Comparison of ENCODE assay signal across 15 cellular contexts in genomic region chr13:44921478-44921877, GRCh38.
DNase-seq lines count a peak whose midpoint lies in the region; ATAC-seq and TF ChIP-seq lines count a peak whose summit lies in the region.
"Had no signal": no experiment of that assay in that cellular context is flagged by ENCODE, and none has a peak within 500 bp of the region (broad histone marks: within the 10 kb centered on the region; RNA-seq: fewer than 3 reads in every experiment).

No MANE protein-coding gene starts in this region.

- H3K27me3 ChIP-seq in A673 (replicated peaks; ENCODE audit: insufficient read depth, low read depth, low read length, poor library complexity) (no peaks in the 10 kb centered on the region), RWPE2 (ENCODE audit: insufficient read depth, poor library complexity, severe bottlenecking) (no peaks in the 10 kb centered on the region), hepatocyte (no peaks in the 10 kb centered on the region), prostate gland (replicated peaks; ENCODE audit: insufficient read depth) (no peaks in the 10 kb centered on the region)
- H3K27me3 ChIP-seq: BLaER1 had no signal

- H3K4me3 ChIP-seq in A673 (ENCODE audit: low read depth, low read length, poor library complexity, severe bottlenecking) (no peak overlapping the region), RWPE2 (ENCODE audit: severe bottlenecking) (no peak overlapping the region), hepatocyte (no peak overlapping the region), prostate gland (no peak overlapping the region)
- H3K4me3 ChIP-seq: BLaER1 had no signal

- CTCF ChIA-PET in A673 (lab: Charles Lee): no interaction called here

- intact Hi-C loops in A673 (cut with micrococcal nuclease; ENCODE audit: unreplicated experiment): no loop called here
- intact Hi-C loops in prostate gland (cut with DNase I): loop anchor here (1.0 to 5.0 kb wide), 3 partner anchors 46 to 67 kb away; no protein-coding TSS in a partner anchor

- ATAC-seq in RWPE2 (ENCODE audit: low read depth) (no peak), HG02571 (IDR thresholded peaks at IDR 0.05; ENCODE audit: unreplicated experiment) (no peak), omental fat pad (ENCODE audit: low FRiP score) (no peak)
- ATAC-seq: stimulated activated naive CD8-positive, alpha-beta T cell treated with anti-CD3 and anti-CD28 coated beads, Interleukin-15, amount 100 ng/mL, for 72 hours had no signal

- no TSS peak for BruUV-seq in A673 (replicated peaks; lab: Mats Ljungman, UMichigan)

- peaks cover 15% of the 10 kb centered on the region for H3K4me1 ChIP-seq in A673 (ENCODE audit: insufficient read depth, low read length, poor library complexity, severe bottlenecking)
- H3K4me1 ChIP-seq in RWPE2 (ENCODE audit: insufficient read depth, poor library complexity, severe bottlenecking): peaks cover 23% of the 10 kb centered on the region
- peaks cover 23% of the 10 kb centered on the region for H3K4me1 ChIP-seq in hepatocyte (ENCODE audit: insufficient read depth)
- H3K4me1 ChIP-seq in prostate gland (replicated peaks): peaks cover 20% of the 10 kb centered on the region

- DNase-seq in A673 (ENCODE audit: low spot score) (no peak), RWPE2 (ENCODE audit: low spot score) (no peak), hepatocyte (ENCODE audit: low spot score) (no peak), prostate gland (ENCODE audit: low spot score) (no peak), SHP77 treated with DMSO at 0.1 percent for 48 hours (lab: John Stamatoyannopoulos, UW) (no peak), omental fat pad (ENCODE audit: low spot score) (no peak), NCI-H524 treated with DMSO at 0.1 percent for 48 hours (lab: John Stamatoyannopoulos, UW) (no peak)
- DNase-seq: activated CD4-positive, alpha-beta T cell treated with anti-CD3 and anti-CD28 coated beads, Interleukin-2, amount 50 U/mL, for 1 hour; activated naive CD4-positive, alpha-beta T cell treated with anti-CD3 and anti-CD28 coated beads for 36 hours; dermis blood vessel endothelial cell; NCI-H526; stimulated activated CD4-positive, alpha-beta T cell treated with anti-CD3 and anti-CD28 coated beads, Interleukin-2, amount 100 ng/mL, for 48 hours; stimulated activated naive CD8-positive, alpha-beta T cell treated with anti-CD3 and anti-CD28 coated beads, Interleukin-15, amount 100 ng/mL, for 72 hours had no signal

- no peak for TF ChIP-seq POLR2A in prostate gland (IDR thresholded peaks at IDR 0.05)

- H3K27ac ChIP-seq in A673 (ENCODE audit: low read depth, low read length, poor library complexity, severe bottlenecking) (peak overlapping the region; percentile 55), RWPE2 (ENCODE audit: poor library complexity, severe bottlenecking) (peak overlapping the region; percentile 81), hepatocyte (peak overlapping the region; percentile 75), prostate gland (peak overlapping the region; percentile 96 to 97)
- H3K27ac ChIP-seq: BLaER1 had no signal

- H3K36me3 ChIP-seq in A673 (ENCODE audit: insufficient read depth, low read length, poor library complexity, severe bottlenecking) (no peaks in the 10 kb centered on the region), RWPE2 (ENCODE audit: low read depth) (no peaks in the 10 kb centered on the region), hepatocyte (replicated peaks; ENCODE audit: insufficient read depth, low read depth) (no peaks in the 10 kb centered on the region), prostate gland (no peaks in the 10 kb centered on the region)
- H3K36me3 ChIP-seq: BLaER1 had no signal

- no peaks in the 10 kb centered on the region for H3K79me2 ChIP-seq in hepatocyte

- H3K9me3 ChIP-seq in A673 (ENCODE audit: low read depth, low read length, poor library complexity, severe bottlenecking): no peaks in the 10 kb centered on the region
- H3K9me3 ChIP-seq in RWPE2 (ENCODE audit: severe bottlenecking): no peaks in the 10 kb centered on the region
- no peaks in the 10 kb centered on the region for H3K9me3 ChIP-seq in hepatocyte (ENCODE audit: low read depth)
- H3K9me3 ChIP-seq in prostate gland: no peaks in the 10 kb centered on the region
- H3K9me3 ChIP-seq: BLaER1 had no signal

- POLR2A ChIA-PET in A673 (lab: Charles Lee; ENCODE audit: low non-redundant PET): no interaction called here

- H3K9me2 ChIP-seq in hepatocyte (replicated peaks; ENCODE audit: insufficient read depth): no peaks in the 10 kb centered on the region

- no peak overlapping the region for H2AFZ ChIP-seq in hepatocyte

- TF ChIP-seq CTCF in A673 (conservative IDR thresholded peaks at IDR 0.05; ENCODE audit: low read depth, low read length): no peak
- TF ChIP-seq CTCF in RWPE2 (IDR thresholded peaks at IDR 0.05; ENCODE audit: poor library complexity, severe bottlenecking): no peak
- no peak for TF ChIP-seq CTCF in hepatocyte (IDR thresholded peaks at IDR 0.05; ENCODE audit: poor library complexity)
- TF ChIP-seq CTCF in prostate gland (IDR thresholded peaks at IDR 0.05): no peak
- no peak for TF ChIP-seq CTCF in omental fat pad (IDR thresholded peaks at IDR 0.05)

- no peaks in the 10 kb centered on the region for H4K20me1 ChIP-seq in hepatocyte (ENCODE audit: insufficient read depth, poor library complexity, severe bottlenecking)
- H4K20me1 ChIP-seq: BLaER1 had no signal

- 64% methylated on average over 8 of the region's 8 CpGs for WGBS in hepatocyte (ENCODE audit: low lambda C conversion rate, missing lambda C conversion rate)
- 39% methylated on average over 8 of the region's 8 CpGs for WGBS in prostate gland

- no peak overlapping the region for H3K4me2 ChIP-seq in hepatocyte
- H3K4me2 ChIP-seq: BLaER1 had no signal
